8 cellular contexts compared by ENCODE assay signal in genomic region chr2:178700922-178701342, GRCh38.
A peak's percentile ranks its signal among the peaks of the same experiment; 100 is the strongest.
DNase-seq lines count a peak whose midpoint lies in the region; FAIRE-seq and TF ChIP-seq lines count a peak whose summit lies in the region.

No MANE protein-coding gene starts in this region.

- peak; percentile 60 for FAIRE-seq in H54 (lab: Jason Lieb, UNC)

- intact Hi-C loops in posterior cingulate gyrus (cut with DNase I), result no loop called here

- TF ChIP-seq POLR2A in H54 (IDR thresholded peaks at IDR 0.05; ENCODE audit: low read depth, low read length), result no peak

- DNase-seq in DMS53 treated with DMSO at 0.1 percent for 48 hours (lab: John Stamatoyannopoulos, UW; ENCODE audit: unreplicated experiment) (peak; percentile 47), H54 (ENCODE audit: insufficient read length, low spot score) (peak; percentile 14), SHP77 treated with DMSO at 0.1 percent for 48 hours (lab: John Stamatoyannopoulos, UW) (peak; percentile 3), germinal center (ENCODE audit: low spot score) (peak; percentile 29), posterior cingulate gyrus (no peak), islet precursor cell (no peak), GDM1 (lab: John Stamatoyannopoulos, UW) (no peak), NCI-H524 treated with DMSO at 0.1 percent for 48 hours (lab: John Stamatoyannopoulos, UW) (no peak)

Comparison
In these comparisons a context has a peak if more than half of its experiments do, and no peak if none do; other contexts are left out.
1. DNase-seq: peak in DMS53 treated with DMSO at 0.1 percent for 48 hours (single experiment), H54 (single experiment), SHP77 treated with DMSO at 0.1 percent for 48 hours (single experiment) and germinal center (single experiment); none in posterior cingulate gyrus (0 of 10), islet precursor cell (single experiment), GDM1 (single experiment) and NCI-H524 treated with DMSO at 0.1 percent for 48 hours (single experiment).